8 cellular contexts compared by ENCODE assay signal in the genomic region with DNA sequence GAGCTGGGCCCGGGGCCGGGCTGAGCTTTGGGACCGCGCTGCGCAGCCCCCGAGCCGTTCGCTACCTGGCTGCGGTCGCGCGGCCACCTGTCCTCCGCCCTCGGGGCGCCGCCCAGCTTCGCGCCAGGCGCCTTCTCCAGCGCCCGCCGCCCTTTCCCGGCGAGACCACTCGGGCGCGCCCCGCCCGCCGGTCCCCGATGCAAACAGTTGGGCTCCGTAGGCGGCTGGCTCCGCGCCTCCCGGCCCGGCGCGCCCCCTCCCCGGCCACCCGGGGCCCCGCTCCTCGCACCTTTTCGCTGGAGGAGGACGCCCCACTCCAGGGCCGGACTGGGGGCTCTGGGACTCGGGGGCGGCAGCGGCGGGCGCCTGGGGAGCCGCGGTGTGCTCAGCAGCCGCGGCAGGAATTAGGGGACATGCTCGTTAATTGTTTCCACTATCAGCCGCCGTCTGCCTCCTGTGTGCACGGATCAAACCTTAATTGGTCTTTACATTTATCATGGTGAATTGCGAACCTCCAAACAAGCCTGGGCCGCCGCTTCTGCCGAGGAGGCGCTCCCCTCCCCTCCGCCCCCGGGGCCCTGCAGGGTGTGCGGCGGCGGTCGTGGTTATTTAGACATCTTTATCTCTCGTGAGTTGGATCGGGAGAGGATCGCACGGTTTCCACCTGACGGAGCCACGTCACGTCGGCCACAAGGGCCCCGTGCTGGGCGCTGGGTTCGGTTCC. TPM values are rescaled to one million over a fixed set of nuclear protein-coding genes. Genes with fewer than 3 reads are reported as not detected.
A peak's percentile ranks its signal among the peaks of the same experiment; 100 is the strongest.
DNase-seq lines count a peak whose midpoint lies in the region; ATAC-seq, FAIRE-seq and TF ChIP-seq lines count a peak whose summit lies in the region.

No MANE protein-coding gene starts in this region.

- TF ChIP-seq CTCF in left ventricle myocardium inferior (IDR thresholded peaks at IDR 0.05; ENCODE audit: borderline replicate concordance) (no peak), D721Med (IDR thresholded peaks at IDR 0.05; ENCODE audit: insufficient read depth, missing control alignments) (no peak)

- ATAC-seq in activated CD8-positive, alpha-beta memory T cell treated with anti-CD3 and anti-CD28 coated beads, Interleukin-2, amount 10 ng/mL, durations not matched to agents 7 days and 5 days = peak; percentile 15
- ATAC-seq in HG02885 (IDR thresholded peaks at IDR 0.05; ENCODE audit: poor library complexity, unreplicated experiment) = peak; percentile 20

- H3K4me3 ChIP-seq in left ventricle myocardium inferior (peak overlapping the region; percentile 63), skeletal muscle tissue (ENCODE audit: low read length in 3 of 3) (peak overlapping the region in 2 of 3 donors; percentile 67 to 68)

- CTCF ChIA-PET in activated CD8-positive, alpha-beta memory T cell treated with anti-CD3 and anti-CD28 coated beads, Interleukin-2, amount 10 ng/mL, durations not matched to agents 7 days and 5 days (lab: Charles Lee) = no interaction called here

- no peaks in the 10 kb centered on the region for H3K9me3 Mint-ChIP-seq in activated CD8-positive, alpha-beta memory T cell treated with anti-CD3 and anti-CD28 coated beads, Interleukin-2, amount 10 ng/mL, durations not matched to agents 7 days and 5 days (ENCODE audit: low read depth)

- H3K9ac ChIP-seq in skeletal muscle tissue (ENCODE audit: low read depth in 1 of 3, low read length in 3 of 3) = peak overlapping the region in 1 of 3 donors; percentile 63

- H3K4me1 Mint-ChIP-seq in activated CD8-positive, alpha-beta memory T cell treated with anti-CD3 and anti-CD28 coated beads, Interleukin-2, amount 10 ng/mL, durations not matched to agents 7 days and 5 days = peaks cover 12% of the 10 kb centered on the region

- peaks cover 24% of the 10 kb centered on the region for H3K4me1 ChIP-seq in left ventricle myocardium inferior
- H3K4me1 ChIP-seq in skeletal muscle tissue (ENCODE audit: control insufficient read depth in 3 of 3, insufficient read depth in 3 of 3, low read length in 3 of 3) = peaks cover 4 to 12% (median 7%) of the 10 kb centered on the region in 3 donors

- no peaks in the 10 kb centered on the region for H3K36me3 ChIP-seq in left ventricle myocardium inferior
- no peaks in the 10 kb centered on the region for H3K36me3 ChIP-seq in skeletal muscle tissue (ENCODE audit: control insufficient read depth in 3 of 3, insufficient read depth in 3 of 3, low read length in 3 of 3)

- H3K36me3 Mint-ChIP-seq in activated CD8-positive, alpha-beta memory T cell treated with anti-CD3 and anti-CD28 coated beads, Interleukin-2, amount 10 ng/mL, durations not matched to agents 7 days and 5 days = peaks cover 1% of the 10 kb centered on the region

- H3K27me3 Mint-ChIP-seq in activated CD8-positive, alpha-beta memory T cell treated with anti-CD3 and anti-CD28 coated beads, Interleukin-2, amount 10 ng/mL, durations not matched to agents 7 days and 5 days = peaks cover 81% of the 10 kb centered on the region

- H3K27me3 ChIP-seq in left ventricle myocardium inferior (ENCODE audit: low read depth) (peaks cover 95% of the 10 kb centered on the region), skeletal muscle tissue (ENCODE audit: control insufficient read depth in 3 of 3, insufficient read depth in 3 of 3, low read length in 3 of 3) (peaks cover 30 to 37% (median 33%) of the 10 kb centered on the region in 3 donors)

- H3K27ac ChIP-seq in left ventricle myocardium inferior (replicated peaks) = no peak overlapping the region
- H3K27ac ChIP-seq in skeletal muscle tissue (ENCODE audit: low read depth, low read length) = no peak overlapping the region

- H3K9me3 ChIP-seq in left ventricle myocardium inferior (replicated peaks) = no peaks in the 10 kb centered on the region
- no peaks in the 10 kb centered on the region for H3K9me3 ChIP-seq in skeletal muscle tissue (ENCODE audit: control insufficient read depth in 3 of 3, low read length in 3 of 3)

- FAIRE-seq in D721Med (lab: Jason Lieb, UNC) = no peak

- no peak for DNase-seq in activated CD8-positive, alpha-beta memory T cell treated with anti-CD3 and anti-CD28 coated beads, Interleukin-2, amount 10 ng/mL, durations not matched to agents 7 days and 5 days
- no peak for DNase-seq in activated CD8-positive, alpha-beta memory T cell treated with anti-CD3 and anti-CD28 coated beads, Interleukin-2, amount 50 U/mL, for 4 hours
- DNase-seq in activated CD4-positive, alpha-beta T cell treated with anti-CD3 and anti-CD28 coated beads, Interleukin-2, amount 50 U/mL, for 48 hours = peak; percentile 6 to 8
- DNase-seq in left ventricle myocardium inferior = no peak
- DNase-seq in D721Med (ENCODE audit: insufficient read length, low spot score) = no peak
- DNase-seq in NCI-H226 = no peak

- H3K27ac Mint-ChIP-seq in activated CD8-positive, alpha-beta memory T cell treated with anti-CD3 and anti-CD28 coated beads, Interleukin-2, amount 10 ng/mL, durations not matched to agents 7 days and 5 days = no peak overlapping the region

- peak overlapping the region; percentile 16 for H3K4me3 Mint-ChIP-seq in activated CD8-positive, alpha-beta memory T cell treated with anti-CD3 and anti-CD28 coated beads, Interleukin-2, amount 10 ng/mL, durations not matched to agents 7 days and 5 days

- intact Hi-C loops in left ventricle myocardium inferior (cut with micrococcal nuclease) = no loop called here

RNA-seq across cellular contexts. Expression of gene CNR1, which starts 0.9 kb away (rescaled TPM):
- not detected for total RNA-seq in activated CD8-positive, alpha-beta memory T cell treated with anti-CD3 and anti-CD28 coated beads, Interleukin-2, amount 10 ng/mL, durations not matched to agents 7 days and 5 days
- total RNA-seq in left ventricle myocardium inferior (0.66 TPM), skeletal muscle tissue (0.52 TPM)

Comparison
In these comparisons a context has a peak if more than half of its experiments do, and no peak if none do; other contexts are left out.
1. DNase-seq: peak in activated CD4-positive, alpha-beta T cell treated with anti-CD3 and anti-CD28 coated beads, Interleukin-2, amount 50 U/mL, for 48 hours (2 of 2); none in activated CD8-positive, alpha-beta memory T cell treated with anti-CD3 and anti-CD28 coated beads, Interleukin-2, amount 10 ng/mL, durations not matched to agents 7 days and 5 days (single experiment), activated CD8-positive, alpha-beta memory T cell treated with anti-CD3 and anti-CD28 coated beads, Interleukin-2, amount 50 U/mL, for 4 hours (single experiment), left ventricle myocardium inferior (single experiment), D721Med (single experiment) and NCI-H226 (single experiment).